Comparison of ENCODE assay signal across 8 cellular contexts in the genomic region with DNA sequence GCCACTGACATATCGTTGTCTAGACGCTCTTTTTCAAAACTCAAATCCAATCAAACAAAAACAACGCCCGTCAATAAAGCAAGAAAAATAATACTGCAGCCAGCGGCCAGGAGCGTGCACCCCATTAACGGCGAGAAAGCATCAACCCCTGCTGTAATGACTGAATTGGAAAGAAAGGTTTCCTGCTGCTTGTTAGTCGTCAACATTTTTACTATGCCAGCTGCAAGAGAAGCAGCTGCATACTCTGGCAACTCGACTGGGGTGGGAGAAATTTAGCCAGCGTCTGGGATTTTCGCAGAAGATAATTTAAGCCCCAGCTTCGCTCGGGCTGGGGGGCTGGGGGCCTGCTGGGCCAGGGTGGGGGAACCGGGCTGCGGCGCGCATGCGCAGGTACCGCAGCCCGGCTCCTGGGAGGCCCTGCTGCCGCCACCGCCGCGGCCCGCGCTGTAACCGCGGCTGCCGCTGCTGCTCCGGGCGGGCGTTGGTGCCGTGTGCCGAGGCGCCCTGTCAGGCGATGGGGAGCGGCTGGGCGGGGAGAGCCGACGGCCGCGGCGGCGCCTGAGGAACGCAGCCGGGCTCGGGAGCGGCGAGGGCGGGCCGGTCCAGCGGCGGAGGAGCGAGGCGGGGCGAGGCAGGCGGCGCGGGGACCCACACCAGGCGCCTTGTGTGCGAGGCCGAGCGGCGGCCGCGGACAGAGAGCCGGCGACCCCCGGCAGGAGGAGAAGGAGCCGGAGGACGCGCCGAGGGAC. TPM values are rescaled to one million over a fixed set of nuclear protein-coding genes. Genes with fewer than 3 reads are reported as not detected.
A peak's percentile ranks its signal among the peaks of the same experiment; 100 is the strongest.
DNase-seq lines count a peak whose midpoint lies in the region; ATAC-seq and TF ChIP-seq lines count a peak whose summit lies in the region.

No MANE protein-coding gene starts in this region.

- H3K27me3 Mint-ChIP-seq in naive thymus-derived CD8-positive, alpha-beta T cell: no peaks in the 10 kb centered on the region
- H3K27me3 Mint-ChIP-seq in stimulated activated naive B cell treated with anti-CD40 and anti-IgM and Interleukin-4, amounts not matched to agents 10 μg/mL and 1 μg/mL and 100 μg/mL, for 72 hours: peaks cover 0 to 4% of the 10 kb centered on the region in 2 donors

- H3K36me3 ChIP-seq in fibroblast of lung (ENCODE audit: control insufficient read depth, insufficient read depth, low read length): no peaks in the 10 kb centered on the region

- H3K27ac Mint-ChIP-seq in naive thymus-derived CD8-positive, alpha-beta T cell: peak overlapping the region; percentile 95 to 100 (median 98)
- peak overlapping the region; percentile 97 for H3K27ac Mint-ChIP-seq in stimulated activated naive B cell treated with anti-CD40 and anti-IgM and Interleukin-4, amounts not matched to agents 10 μg/mL and 1 μg/mL and 100 μg/mL, for 72 hours

- no peaks in the 10 kb centered on the region for H3K27me3 ChIP-seq in fibroblast of lung (ENCODE audit: control insufficient read depth, insufficient read depth, low read length)

- H3K4me3 Mint-ChIP-seq in naive thymus-derived CD8-positive, alpha-beta T cell: peak overlapping the region; percentile 93 to 100 (median 98)
- peak overlapping the region; percentile 92 to 96 for H3K4me3 Mint-ChIP-seq in stimulated activated naive B cell treated with anti-CD40 and anti-IgM and Interleukin-4, amounts not matched to agents 10 μg/mL and 1 μg/mL and 100 μg/mL, for 72 hours

- H3K9me3 ChIP-seq in fibroblast of lung (ENCODE audit: control insufficient read depth, insufficient read depth, low read depth, low read length): no peaks in the 10 kb centered on the region

- H3K9me3 Mint-ChIP-seq in naive thymus-derived CD8-positive, alpha-beta T cell: no peaks in the 10 kb centered on the region
- H3K9me3 Mint-ChIP-seq in stimulated activated naive B cell treated with anti-CD40 and anti-IgM and Interleukin-4, amounts not matched to agents 10 μg/mL and 1 μg/mL and 100 μg/mL, for 72 hours: no peaks in the 10 kb centered on the region

- H3K4me1 ChIP-seq in fibroblast of lung (ENCODE audit: control insufficient read depth, extremely low read depth, insufficient read depth, low read length): no peaks in the 10 kb centered on the region

- H4K20me1 ChIP-seq in fibroblast of lung (ENCODE audit: control insufficient read depth, extremely low read depth, insufficient read depth, low read length): no peaks in the 10 kb centered on the region

- H3K4me3 ChIP-seq in fibroblast of lung (replicated peaks in 1 of 4; ENCODE audit: control extremely low read depth in 1 of 4, insufficient read depth in 1 of 4, low read depth in 3 of 4, low read length in 4 of 4): peak overlapping the region; percentile 74 to 85 (median 79)

- peak overlapping the region; percentile 98 for H3K4me2 ChIP-seq in fibroblast of lung (ENCODE audit: extremely low read depth, insufficient read depth, low read length)

- H3K9ac ChIP-seq in fibroblast of lung (ENCODE audit: insufficient read depth, low read length): peak overlapping the region; percentile 85

- peak overlapping the region; percentile 89 for H3K27ac ChIP-seq in fibroblast of lung (ENCODE audit: insufficient read depth, low read length)

- H3K4me1 Mint-ChIP-seq in naive thymus-derived CD8-positive, alpha-beta T cell: peaks cover 17 to 45% (median 26%) of the 10 kb centered on the region in 4 donors
- H3K4me1 Mint-ChIP-seq in stimulated activated naive B cell treated with anti-CD40 and anti-IgM and Interleukin-4, amounts not matched to agents 10 μg/mL and 1 μg/mL and 100 μg/mL, for 72 hours: peaks cover 14 to 24% of the 10 kb centered on the region in 2 donors

- TF ChIP-seq CTCF in fibroblast of lung (conservative IDR thresholded peaks at IDR 0.05 in 1 of 2, IDR thresholded peaks at IDR 0.05 in 1 of 2; ENCODE audit: low read depth in 1 of 2, low read length in 2 of 2): no peak

- DNase-seq in DMS153 (lab: John Stamatoyannopoulos, UW) (peak; percentile 49), HuH-7 (ENCODE audit: low spot score) (peak; percentile 93), activated T-helper 1 cell treated with Interleukin-2 at 50 U/mL for 16 hours (ENCODE audit: low read depth) (peak; percentile 60), fibroblast of lung (ENCODE audit: low read depth in 2 of 2) (peak; percentile 78 to 83)
- DNase-seq in naive thymus-derived CD8-positive, alpha-beta T cell: peak; percentile 60 to 85 (median 73)
- peak; percentile 58 for DNase-seq in stimulated activated naive B cell treated with anti-CD40 and anti-IgM and Interleukin-4, amounts not matched to agents 10 μg/mL and 1 μg/mL and 100 μg/mL, for 72 hours

- H3K36me3 Mint-ChIP-seq in naive thymus-derived CD8-positive, alpha-beta T cell: peaks cover 0 to 4% (median 0%) of the 10 kb centered on the region in 3 donors
- H3K36me3 Mint-ChIP-seq in stimulated activated naive B cell treated with anti-CD40 and anti-IgM and Interleukin-4, amounts not matched to agents 10 μg/mL and 1 μg/mL and 100 μg/mL, for 72 hours: no peaks in the 10 kb centered on the region

- ATAC-seq in GM21526 (IDR thresholded peaks at IDR 0.05; ENCODE audit: low FRiP score, unreplicated experiment): peak; percentile 54
- peak; percentile 57 to 65 for ATAC-seq in naive thymus-derived CD8-positive, alpha-beta T cell
- ATAC-seq in stimulated activated naive B cell treated with anti-CD40 and anti-IgM and Interleukin-4, amounts not matched to agents 10 μg/mL and 1 μg/mL and 100 μg/mL, for 72 hours (replicated peaks): peak; percentile 68 to 74

- POLR2A ChIA-PET in naive thymus-derived CD8-positive, alpha-beta T cell (lab: Charles Lee): interaction anchor here (0.9 to 2.6 kb wide), 12 partner anchors 10 to 1469 kb away, joined by 3 to 9 read pairs (median 4); a partner anchor contains a TSS

- H3K79me2 ChIP-seq in fibroblast of lung (ENCODE audit: control insufficient read depth, insufficient read depth, low read length): peaks cover 43% of the 10 kb centered on the region

- peak overlapping the region; percentile 92 for H2AFZ ChIP-seq in fibroblast of lung (ENCODE audit: low read length)

TF ChIP-seq in PFSK-1, 5 proteins besides CTCF, POLR2A, EP300 and RAD21:
- TF ChIP-seq POLR2AphosphoS5 (IDR thresholded peaks at IDR 0.05; ENCODE audit: low read depth, low read length): 0 out of 2 replicates have a peak, but pooled peaks have one; percentile 47
- TF ChIP-seq, protein P1, sequence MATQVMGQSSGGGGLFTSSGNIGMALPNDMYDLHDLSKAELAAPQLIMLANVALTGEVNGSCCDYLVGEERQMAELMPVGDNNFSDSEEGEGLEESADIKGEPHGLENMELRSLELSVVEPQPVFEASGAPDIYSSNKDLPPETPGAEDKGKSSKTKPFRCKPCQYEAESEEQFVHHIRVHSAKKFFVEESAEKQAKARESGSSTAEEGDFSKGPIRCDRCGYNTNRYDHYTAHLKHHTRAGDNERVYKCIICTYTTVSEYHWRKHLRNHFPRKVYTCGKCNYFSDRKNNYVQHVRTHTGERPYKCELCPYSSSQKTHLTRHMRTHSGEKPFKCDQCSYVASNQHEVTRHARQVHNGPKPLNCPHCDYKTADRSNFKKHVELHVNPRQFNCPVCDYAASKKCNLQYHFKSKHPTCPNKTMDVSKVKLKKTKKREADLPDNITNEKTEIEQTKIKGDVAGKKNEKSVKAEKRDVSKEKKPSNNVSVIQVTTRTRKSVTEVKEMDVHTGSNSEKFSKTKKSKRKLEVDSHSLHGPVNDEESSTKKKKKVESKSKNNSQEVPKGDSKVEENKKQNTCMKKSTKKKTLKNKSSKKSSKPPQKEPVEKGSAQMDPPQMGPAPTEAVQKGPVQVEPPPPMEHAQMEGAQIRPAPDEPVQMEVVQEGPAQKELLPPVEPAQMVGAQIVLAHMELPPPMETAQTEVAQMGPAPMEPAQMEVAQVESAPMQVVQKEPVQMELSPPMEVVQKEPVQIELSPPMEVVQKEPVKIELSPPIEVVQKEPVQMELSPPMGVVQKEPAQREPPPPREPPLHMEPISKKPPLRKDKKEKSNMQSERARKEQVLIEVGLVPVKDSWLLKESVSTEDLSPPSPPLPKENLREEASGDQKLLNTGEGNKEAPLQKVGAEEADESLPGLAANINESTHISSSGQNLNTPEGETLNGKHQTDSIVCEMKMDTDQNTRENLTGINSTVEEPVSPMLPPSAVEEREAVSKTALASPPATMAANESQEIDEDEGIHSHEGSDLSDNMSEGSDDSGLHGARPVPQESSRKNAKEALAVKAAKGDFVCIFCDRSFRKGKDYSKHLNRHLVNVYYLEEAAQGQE (IDR thresholded peaks at IDR 0.05; ENCODE audit: insufficient read depth in 1 of 2, low read depth in 2 of 2, low read length in 2 of 2): no peak
- TF ChIP-seq FOXP2 (optimal IDR thresholded peaks at IDR 0.05; ENCODE audit: borderline replicate concordance, extremely low read depth, extremely low read length, insufficient read depth): peak; percentile 49
- no peak for TF ChIP-seq SIN3A (IDR thresholded peaks at IDR 0.05; ENCODE audit: borderline replicate concordance, insufficient read depth, low read length)
- TF ChIP-seq TAF1 (IDR thresholded peaks at IDR 0.05; ENCODE audit: borderline replicate concordance, insufficient read depth, low read length): peak; percentile 49; the same call in 1 of the 2 replicates

RNA-seq across cellular contexts. Expression of a gene that starts 0.7 kb away (rescaled TPM):
- polyA plus RNA-seq in PFSK-1 (2012; ENCODE audit: insufficient read length, low read depth): 11.6 TPM
- total RNA-seq in fibroblast of lung: 80.4 and 90.7 TPM in 2 replicates
- 27.6 and 39.8 TPM in 2 replicates for polyA plus RNA-seq in fibroblast of lung
- 15.1 and 22.3 TPM in 2 replicates for polyA plus RNA-seq in fibroblast of lung (2012)
- 11.3 and 36.5 TPM in 2 replicates for polyA minus RNA-seq in fibroblast of lung (ENCODE audit: low replicate concordance)
- total RNA-seq in naive thymus-derived CD8-positive, alpha-beta T cell: 10 to 100 TPM; 36.5 to 37.6 TPM
- 10 to 100 TPM in 1 of 3 donors, 1 to 10 TPM in 2; 2.9 to 11.2 (median 5.6) TPM for polyA plus RNA-seq in naive thymus-derived CD8-positive, alpha-beta T cell

Comparison
In these comparisons a context has a peak if more than half of its experiments do, and no peak if none do; other contexts are left out.
1. Peak in every context shown above with its lines: DNase-seq, ATAC-seq, H3K4me3 ChIP-seq and H3K27ac ChIP-seq.